8 cellular contexts compared by ENCODE assay signal in the genomic region with DNA sequence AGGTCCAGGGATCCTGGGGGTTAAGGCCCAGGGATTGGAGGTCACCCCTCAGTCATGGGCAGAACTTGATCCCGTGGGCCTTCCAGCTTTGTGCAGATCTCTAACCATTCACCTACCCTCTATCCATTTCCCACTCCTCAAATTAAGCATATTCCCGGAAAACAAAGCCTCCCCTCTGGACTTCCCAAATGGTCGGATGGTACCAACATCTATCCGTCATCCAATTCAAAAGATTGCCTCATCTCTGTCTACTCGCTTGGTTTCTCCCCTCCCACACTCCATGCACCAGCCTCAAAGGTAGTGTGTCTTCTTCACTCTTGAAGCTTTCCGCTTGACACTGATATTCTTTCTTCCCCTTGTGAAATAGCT. TPM values are rescaled to one million over a fixed set of nuclear protein-coding genes. Genes with fewer than 3 reads are reported as not detected.
DNase-seq lines count a peak whose midpoint lies in the region; ATAC-seq and TF ChIP-seq lines count a peak whose summit lies in the region.

No MANE protein-coding gene starts in this region.

- H3K27ac ChIP-seq in HUES48 (ENCODE audit: low read depth, low read length) = no peak overlapping the region
- peak overlapping the region; percentile 78 for H3K27ac ChIP-seq in angular gyrus (ENCODE audit: low read depth, low read length)

- no peak overlapping the region for H3K9ac ChIP-seq in HUES48 (ENCODE audit: low read depth, low read length)

- no peaks in the 10 kb centered on the region for H3K36me3 Mint-ChIP-seq in naive B cell

- peak overlapping the region; percentile 78 to 98 (median 89) for H3K27ac Mint-ChIP-seq in naive B cell

- H3K4me1 Mint-ChIP-seq in naive B cell = peaks cover 11 to 19% (median 14%) of the 10 kb centered on the region in 3 donors

- no peaks in the 10 kb centered on the region for H3K9me3 ChIP-seq in HUES48 (ENCODE audit: control insufficient read depth, insufficient read depth, low read length)

- H3K36me3 ChIP-seq in HUES48 (ENCODE audit: control insufficient read depth, insufficient read depth, low read length) = peaks cover 4% of the 10 kb centered on the region; the same call in 1 of the 2 replicates

- peaks cover 0 to 4% (median 0%) of the 10 kb centered on the region in 3 donors for H3K27me3 Mint-ChIP-seq in naive B cell

- peak overlapping the region; percentile 50 for H3K4me3 ChIP-seq in AG10803 (ENCODE audit: low read length)
- H3K4me3 ChIP-seq in HUES48 (ENCODE audit: low read depth, low read length) = peak overlapping the region; percentile 40; the same call in 1 of the 2 replicates

- peak overlapping the region; percentile 79 to 94 (median 88) for H3K4me3 Mint-ChIP-seq in naive B cell

- TF ChIP-seq CTCF in AG10803 (conservative IDR thresholded peaks at IDR 0.05; ENCODE audit: low read length) = no peak

- H3K9me3 Mint-ChIP-seq in naive B cell = peaks cover 0 to 7% (median 4%) of the 10 kb centered on the region in 7 donors

- no peaks in the 10 kb centered on the region for H3K27me3 ChIP-seq in HUES48 (ENCODE audit: control insufficient read depth, insufficient read depth, low read length)

- DNase-seq in AG10803 (ENCODE audit: low read depth) (no peak), naive B cell (no peak), kidney tubule cell (ENCODE audit: low spot score) (no peak), DMS 273 treated with DMSO at 0.1 percent for 48 hours (lab: John Stamatoyannopoulos, UW) (no peak)

- ATAC-seq in naive B cell (ENCODE audit: low read depth in 2 of 2) (no peak), GM21529 (IDR thresholded peaks at IDR 0.05; ENCODE audit: unreplicated experiment) (no peak), HG02759 (IDR thresholded peaks at IDR 0.05; ENCODE audit: unreplicated experiment) (no peak)

- peaks cover 5% of the 10 kb centered on the region; the same call in 1 of the 2 replicates for H3K4me1 ChIP-seq in HUES48 (ENCODE audit: control insufficient read depth, insufficient read depth, low read length)

RNA-seq across cellular contexts. Expression of a gene that starts 0.5 kb away (rescaled TPM):
- polyA plus RNA-seq in naive B cell (ENCODE audit: low read depth in 6 of 6) = 1 to 10 TPM; 2.7 to 4.8 (median 4.0) TPM
